Comparison of ENCODE assay signal across 9 cellular contexts in genomic region chr6:56450882-56451739, GRCh38.
DNase-seq lines count a peak whose midpoint lies in the region; ATAC-seq and TF ChIP-seq lines count a peak whose summit lies in the region.
"Had no signal": no experiment of that assay in that cellular context is flagged by ENCODE, and none has a peak within 500 bp of the region (broad histone marks: within the 10 kb centered on the region; RNA-seq: fewer than 3 reads in every experiment).

No MANE protein-coding gene starts in this region.

- TF ChIP-seq POLR2A in esophagus muscularis mucosa (IDR thresholded peaks at IDR 0.05; ENCODE audit: low read depth): no peak

- H3K9me3 ChIP-seq in esophagus muscularis mucosa: no peaks in the 10 kb centered on the region
- no peaks in the 10 kb centered on the region for H3K9me3 ChIP-seq in thoracic aorta

- ATAC-seq in thoracic aorta (ENCODE audit: insufficient number of reproducible peaks, low FRiP score, low read depth): no peak
- no peak for ATAC-seq in GM21786 (IDR thresholded peaks at IDR 0.05; ENCODE audit: unreplicated experiment)

- WGBS in esophagus muscularis mucosa: 46% methylated on average over 2 of the region's 2 CpGs

- H3K27me3 ChIP-seq in esophagus muscularis mucosa (no peaks in the 10 kb centered on the region), thoracic aorta (replicated peaks; ENCODE audit: insufficient read depth) (no peaks in the 10 kb centered on the region)

- peaks cover 0 to 13% (median 0%) of the 10 kb centered on the region in 4 donors for H3K36me3 ChIP-seq in esophagus muscularis mucosa
- H3K36me3 ChIP-seq in thoracic aorta: no peaks in the 10 kb centered on the region

- intact Hi-C loops in esophagus muscularis mucosa (cut with DNase I): no loop called here

- H3K4me1 ChIP-seq in esophagus muscularis mucosa (peaks cover 8 to 39% (median 36%) of the 10 kb centered on the region in 4 donors), thoracic aorta (ENCODE audit: control insufficient read depth in 1 of 2, low read depth in 2 of 2) (peaks cover 19 to 51% of the 10 kb centered on the region in 2 donors)

- H3K4me3 ChIP-seq in esophagus muscularis mucosa: no peak overlapping the region
- no peak overlapping the region for H3K4me3 ChIP-seq in thoracic aorta

- peak; percentile 35 for DNase-seq in OCI-M1 (lab: John Stamatoyannopoulos, UW)
- DNase-seq in esophagus muscularis mucosa (ENCODE audit: extremely low spot score): no peak
- DNase-seq in lung microvascular endothelial cell (ENCODE audit: low read depth in 2 of 2): peak; percentile 18 to 46
- no peak for DNase-seq in thoracic aorta (ENCODE audit: low spot score)
- DNase-seq in NCI-H510A (lab: John Stamatoyannopoulos, UW): no peak
- no peak for DNase-seq in GF-D8 (lab: John Stamatoyannopoulos, UW)
- DNase-seq: activated naive CD4-positive, alpha-beta T cell; NCI-H526 had no signal

- TF ChIP-seq CTCF in esophagus muscularis mucosa (IDR thresholded peaks at IDR 0.05) (no peak), thoracic aorta (IDR thresholded peaks at IDR 0.05) (no peak)

- H3K27ac ChIP-seq in esophagus muscularis mucosa (replicated peaks in 1 of 4) (peak overlapping the region; percentile 44 to 71 (median 59)), thoracic aorta (peak overlapping the region; percentile 64 to 68)

- TF ChIP-seq EP300 in esophagus muscularis mucosa (IDR thresholded peaks at IDR 0.05): no peak

Comparison
In these comparisons a context has a peak if more than half of its experiments do, and no peak if none do; other contexts are left out.
1. DNase-seq: peak in OCI-M1 (single experiment) and lung microvascular endothelial cell (2 of 2); none in esophagus muscularis mucosa (single experiment), thoracic aorta (single experiment), NCI-H510A (single experiment) and GF-D8 (single experiment).